Comparison of ENCODE assay signal across 10 cellular contexts in genomic region chr1:181091322-181092040, GRCh38. TPM values are rescaled to one million over a fixed set of nuclear protein-coding genes. Genes with fewer than 3 reads are reported as not detected.
DNase-seq lines count a peak whose midpoint lies in the region; ATAC-seq and TF ChIP-seq lines count a peak whose summit lies in the region.
"Had no signal": no experiment of that assay in that cellular context is flagged by ENCODE, and none has a peak within 500 bp of the region (broad histone marks: within the 10 kb centered on the region; RNA-seq: fewer than 3 reads in every experiment).

No MANE protein-coding gene starts in this region.

- H3K4me1 ChIP-seq in right atrium auricular region: peaks cover 0 to 68% of the 10 kb centered on the region in 2 donors
- H3K4me1 ChIP-seq in left lung: peaks cover 19 to 78% of the 10 kb centered on the region in 2 donors
- H3K4me1 ChIP-seq in vagina: peaks cover 54% of the 10 kb centered on the region
- H3K4me1 ChIP-seq in adrenal gland (replicated peaks in 1 of 2): peaks cover 16 to 35% of the 10 kb centered on the region in 2 donors

- peaks cover 46% of the 10 kb centered on the region for H3K36me3 Mint-ChIP-seq in activated naive CD8-positive, alpha-beta T cell treated with anti-CD3 and anti-CD28 coated beads, Interleukin-2, amount 10 ng/mL, durations not matched to agents 7 days and 5 days

- POLR2A ChIA-PET in activated naive CD8-positive, alpha-beta T cell treated with anti-CD3 and anti-CD28 coated beads, Interleukin-2, amount 10 ng/mL, durations not matched to agents 7 days and 5 days (lab: Charles Lee): interaction anchor here (1.0 to 11.4 kb wide), 9 partner anchors 11 to 588 kb away, joined by 3 to 244 read pairs (median 7); no protein-coding TSS in a partner anchor

- H3K27me3 ChIP-seq in right atrium auricular region (no peaks in the 10 kb centered on the region), left lung (no peaks in the 10 kb centered on the region), vagina (no peaks in the 10 kb centered on the region), adrenal gland (no peaks in the 10 kb centered on the region)

- H3K4me1 Mint-ChIP-seq in activated naive CD8-positive, alpha-beta T cell treated with anti-CD3 and anti-CD28 coated beads, Interleukin-2, amount 10 ng/mL, durations not matched to agents 7 days and 5 days: peaks cover 52% of the 10 kb centered on the region

- ATAC-seq in Right ventricle myocardium superior (ENCODE audit: poor library complexity): no peak
- no peak for ATAC-seq in activated naive CD8-positive, alpha-beta T cell treated with anti-CD3 and anti-CD28 coated beads, Interleukin-2, amount 10 ng/mL, durations not matched to agents 7 days and 5 days (ENCODE audit: low read depth)
- ATAC-seq in left lung: no peak
- ATAC-seq in HG03432 (IDR thresholded peaks at IDR 0.05; ENCODE audit: unreplicated experiment): no peak

- DNase-seq in right atrium auricular region (ENCODE audit: low spot score): no peak
- no peak for DNase-seq in Right ventricle myocardium superior
- DNase-seq in activated naive CD8-positive, alpha-beta T cell treated with anti-CD3 and anti-CD28 coated beads, Interleukin-2, amount 10 ng/mL, durations not matched to agents 7 days and 5 days: no peak
- DNase-seq in left lung: no peak
- no peak for DNase-seq in vagina (ENCODE audit: extremely low spot score in 2 of 2)
- DNase-seq in stimulated activated CD4-positive, alpha-beta T cell treated with anti-CD3 and anti-CD28 coated beads, Interleukin-1b, Interleukin-23, amount 100 ng/mL, for 48 hours: no peak
- DNase-seq in adrenal gland: no peak
- DNase-seq: DMS53, NCI-H187 had no signal

- H3K4me3 ChIP-seq in right atrium auricular region (peak overlapping the region; percentile 89 to 92), left lung (peak overlapping the region; percentile 83 to 98), vagina (peak overlapping the region; percentile 0 to 77), adrenal gland (peak overlapping the region in 1 of 4 donors; percentile 92)

- no peaks in the 10 kb centered on the region for H3K27me3 Mint-ChIP-seq in activated naive CD8-positive, alpha-beta T cell treated with anti-CD3 and anti-CD28 coated beads, Interleukin-2, amount 10 ng/mL, durations not matched to agents 7 days and 5 days

- TF ChIP-seq POLR2A in vagina (IDR thresholded peaks at IDR 0.05) (no peak), adrenal gland (IDR thresholded peaks at IDR 0.05) (no peak)

- intact Hi-C loops in Right ventricle myocardium superior (cut with DNase I): no loop called here
- intact Hi-C loops in left lung (cut with DNase I): no loop called here
- intact Hi-C loops in vagina (cut with DNase I): loop anchor here (5.0 kb wide), 1 partner anchor 59 kb away; the partner anchor contains the start of gene MR1
- intact Hi-C loops in adrenal gland (cut with DNase I): no loop called here

- 83 to 87% (median 87%) methylated on average over 8 of the region's 8 CpGs for WGBS in adrenal gland, 4 donors

- H3K36me3 ChIP-seq in right atrium auricular region (peaks cover 20% of the 10 kb centered on the region), left lung (peaks cover 0 to 34% of the 10 kb centered on the region in 2 donors), vagina (peaks cover 0 to 6% of the 10 kb centered on the region in 2 donors), adrenal gland (replicated peaks in 1 of 2) (no peaks in the 10 kb centered on the region)

- no peaks in the 10 kb centered on the region for H3K9me3 ChIP-seq in right atrium auricular region
- H3K9me3 ChIP-seq in left lung: no peaks in the 10 kb centered on the region
- no peaks in the 10 kb centered on the region for H3K9me3 ChIP-seq in vagina
- no peaks in the 10 kb centered on the region for H3K9me3 ChIP-seq in adrenal gland (replicated peaks in 1 of 3)

- H3K9me3 Mint-ChIP-seq in activated naive CD8-positive, alpha-beta T cell treated with anti-CD3 and anti-CD28 coated beads, Interleukin-2, amount 10 ng/mL, durations not matched to agents 7 days and 5 days: no peaks in the 10 kb centered on the region

- H3K27ac ChIP-seq in right atrium auricular region (peak overlapping the region; percentile 94 to 98), left lung (peak overlapping the region; percentile 91), vagina (peak overlapping the region; percentile 93), adrenal gland (no peak overlapping the region)

- H3K4me3 Mint-ChIP-seq in activated naive CD8-positive, alpha-beta T cell treated with anti-CD3 and anti-CD28 coated beads, Interleukin-2, amount 10 ng/mL, durations not matched to agents 7 days and 5 days: peak overlapping the region; percentile 98

- TF ChIP-seq CTCF in right atrium auricular region (IDR thresholded peaks at IDR 0.05): no peak
- TF ChIP-seq CTCF in left lung (IDR thresholded peaks at IDR 0.05): no peak
- TF ChIP-seq CTCF in vagina (IDR thresholded peaks at IDR 0.05): no peak
- no peak for TF ChIP-seq CTCF in adrenal gland (IDR thresholded peaks at IDR 0.05)

- H3K27ac Mint-ChIP-seq in activated naive CD8-positive, alpha-beta T cell treated with anti-CD3 and anti-CD28 coated beads, Interleukin-2, amount 10 ng/mL, durations not matched to agents 7 days and 5 days: peak overlapping the region; percentile 99

RNA-seq across cellular contexts. Expression of gene IER5, which starts 3.0 kb away (rescaled TPM):
- total RNA-seq in right atrium auricular region: 10 to 100 TPM; 25.6 to 55.1 TPM
- total RNA-seq in Right ventricle myocardium superior: 15.1 TPM
- 10 to 100 TPM; 36.6 to 36.8 TPM for total RNA-seq in activated naive CD8-positive, alpha-beta T cell treated with anti-CD3 and anti-CD28 coated beads, Interleukin-2, amount 10 ng/mL, durations not matched to agents 7 days and 5 days
- 10 to 100 TPM; 16.1 to 26.6 TPM for total RNA-seq in left lung
- 13.0 TPM for total RNA-seq in vagina
- 10 to 100 TPM in 5 of 8 donors, 1 to 10 TPM in 3; 6.0 to 19.2 (median 10.9) TPM for total RNA-seq in adrenal gland
- polyA plus RNA-seq in adrenal gland: 1 to 10 TPM; 2.0 to 8.1 (median 7.5) TPM

RNA-seq across cellular contexts. Expression of gene MR1, which starts 57.7 kb away (rescaled TPM):
- total RNA-seq in right atrium auricular region: 1 to 10 TPM; 9.9 to 10.0 TPM
- 3.3 TPM for total RNA-seq in Right ventricle myocardium superior
- total RNA-seq in activated naive CD8-positive, alpha-beta T cell treated with anti-CD3 and anti-CD28 coated beads, Interleukin-2, amount 10 ng/mL, durations not matched to agents 7 days and 5 days: 10 to 100 TPM; 39.2 to 40.0 TPM
- 10 to 100 TPM; 36.9 to 45.7 TPM for total RNA-seq in left lung
- total RNA-seq in vagina: 12.8 TPM
- total RNA-seq in adrenal gland: 10 to 100 TPM; 15.0 to 36.1 (median 29.3) TPM
- polyA plus RNA-seq in adrenal gland: 10 to 100 TPM in 1 of 3 donors, 1 to 10 TPM in 2; 3.9 to 26.4 (median 4.9) TPM

Comparison
In these comparisons a context has a peak if more than half of its experiments do, and no peak if none do; other contexts are left out.
1. H3K27ac ChIP-seq: peak in right atrium auricular region (2 of 2), left lung (2 of 2) and vagina (single experiment); none in adrenal gland (0 of 5).